3 cellular contexts compared by ENCODE assay signal in genomic region chr5:160444407-160444806, GRCh38.
TF ChIP-seq lines count a peak whose summit lies in the region.

No MANE protein-coding gene starts in this region.

TF ChIP-seq in HepG2, 621 proteins besides CTCF, POLR2A, EP300 and RAD21 (continues in another document):
- no peak for TF ChIP-seq JUND (CRISPR knock-in tag; IDR thresholded peaks at IDR 0.05)
- TF ChIP-seq TBX3 (IDR thresholded peaks at IDR 0.05; ENCODE audit: borderline replicate concordance) = 0 out of 2 replicates have a peak, but pooled peaks have one; percentile 12
- TF ChIP-seq BCL6 (CRISPR knock-in tag; IDR thresholded peaks at IDR 0.05) = peak; percentile 74
- TF ChIP-seq ZNF207 (IDR thresholded peaks at IDR 0.05; ENCODE audit: borderline replicate concordance) = no peak
- TF ChIP-seq THRA (CRISPR knock-in tag; IDR thresholded peaks at IDR 0.05; ENCODE audit: borderline replicate concordance) = peak; percentile 62; the same call in 1 of the 2 replicates
- peak; percentile 18; the same call in 1 of the 2 replicates for TF ChIP-seq SAP130 (CRISPR knock-in tag; IDR thresholded peaks at IDR 0.05; ENCODE audit: low read depth)
- TF ChIP-seq PCBP1 (IDR thresholded peaks at IDR 0.05; ENCODE audit: borderline replicate concordance, low read depth, low read length) = no peak
- peak; percentile 75; the same call in 1 of the 2 replicates for TF ChIP-seq SOX5 (CRISPR knock-in tag; IDR thresholded peaks at IDR 0.05; ENCODE audit: borderline replicate concordance)
- TF ChIP-seq DMAP1 (CRISPR knock-in tag; IDR thresholded peaks at IDR 0.05) = no peak
- TF ChIP-seq ZHX2 (IDR thresholded peaks at IDR 0.05; ENCODE audit: low read depth) = no peak
- no peak for TF ChIP-seq ZHX2 (CRISPR knock-in tag; IDR thresholded peaks at IDR 0.05; ENCODE audit: borderline replicate concordance)
- TF ChIP-seq ZNF577 (CRISPR knock-in tag; IDR thresholded peaks at IDR 0.05; ENCODE audit: borderline replicate concordance, low read depth) = no peak
- TF ChIP-seq ZNF670 (CRISPR knock-in tag; IDR thresholded peaks at IDR 0.05; ENCODE audit: borderline replicate concordance) = no peak

TF ChIP-seq in HEK293, 187 proteins besides CTCF, POLR2A, EP300 and RAD21:
- TF ChIP-seq SCRT2 (tag by site-specific recombination; IDR thresholded peaks at IDR 0.05) (peak; percentile 83), GLIS2 (tag by site-specific recombination; IDR thresholded peaks at IDR 0.05) (no peak), SCRT1 (tag by site-specific recombination; IDR thresholded peaks at IDR 0.05; ENCODE audit: borderline replicate concordance) (peak; percentile 70; the same call in 1 of the 2 replicates)

TF ChIP-seq in GM12878, 131 proteins besides CTCF, POLR2A, EP300 and RAD21:
- TF ChIP-seq POLR2AphosphoS2 (IDR thresholded peaks at IDR 0.05; ENCODE audit: low read depth, low read length) = no peak
- TF ChIP-seq NR2F1 (conservative IDR thresholded peaks at IDR 0.05) = no peak
- no peak for TF ChIP-seq FOXM1 (IDR thresholded peaks at IDR 0.05; ENCODE audit: low read depth, low read length)
